Comparison of ENCODE assay signal across 7 cellular contexts in the genomic region with DNA sequence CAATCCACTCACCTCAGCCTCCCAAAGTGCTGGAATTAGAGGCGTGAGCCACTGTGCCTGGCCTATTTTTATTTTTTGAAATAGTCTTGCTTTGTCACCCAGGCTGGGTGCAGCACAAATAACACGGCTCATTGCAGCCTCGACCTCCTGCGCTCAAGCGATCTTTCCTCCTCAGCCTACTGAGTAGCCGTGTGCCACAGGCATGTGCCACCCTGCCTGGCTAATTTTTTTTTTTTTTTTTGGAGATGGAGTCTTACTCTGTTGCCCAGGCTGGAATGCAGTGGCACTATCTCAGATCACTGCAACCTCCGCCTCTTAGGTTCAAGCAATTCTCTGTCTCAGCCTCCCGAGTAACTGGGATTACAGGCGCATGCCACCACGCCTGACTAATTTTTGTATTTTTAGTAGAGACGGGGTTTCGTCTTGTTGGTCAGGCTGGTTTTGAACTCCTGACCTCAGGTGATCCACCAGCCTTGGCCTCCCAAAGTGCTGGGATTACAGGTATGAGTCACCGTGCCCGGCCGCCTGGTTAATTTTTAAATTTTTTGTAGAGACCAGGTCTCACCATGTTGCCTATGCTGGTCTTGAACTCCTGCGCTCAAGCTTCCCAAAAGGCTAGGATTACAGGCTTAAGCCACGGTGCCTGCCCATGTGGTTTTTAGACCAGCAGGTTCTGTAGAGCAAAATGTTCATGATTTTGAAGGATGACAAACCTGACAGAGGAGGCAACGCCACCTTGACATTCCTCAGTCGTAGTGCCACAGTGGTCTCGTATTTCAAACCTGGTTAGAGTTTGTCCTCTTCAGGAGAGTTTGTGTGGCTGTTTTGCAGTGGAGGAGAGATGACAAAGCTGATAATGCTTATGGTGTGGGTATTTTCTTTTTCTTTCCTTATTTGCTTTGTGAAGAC. TPM values are rescaled to one million over a fixed set of nuclear protein-coding genes. Genes with fewer than 3 reads are reported as not detected.
DNase-seq lines count a peak whose midpoint lies in the region; ATAC-seq and TF ChIP-seq lines count a peak whose summit lies in the region.
"Not testable (repeated sequence)": the region's sequence is repeated elsewhere in the genome, so short reads cannot be mapped to it uniquely, and the experiment has no call there.

No MANE protein-coding gene starts in this region.

- H2AFZ ChIP-seq in SK-N-SH (ENCODE audit: low read depth); mammary epithelial cell (ENCODE audit: low read depth, low read length): not testable (repeated sequence)

- TF ChIP-seq RAD21 in SK-N-SH (IDR thresholded peaks at IDR 0.05; ENCODE audit: low read length), result not testable (repeated sequence)

- peaks cover 21% of the 10 kb centered on the region for H3F3A ChIP-seq in SK-N-SH (replicated peaks; ENCODE audit: insufficient read depth)

- ATAC-seq in lower lobe of right lung, result not testable (repeated sequence)

- not testable (repeated sequence) for TF ChIP-seq EP300 in SK-N-SH (IDR thresholded peaks at IDR 0.05; ENCODE audit: borderline replicate concordance in 1 of 2, low read depth in 1 of 2, low read length in 1 of 2)

- H4K20me1 ChIP-seq in SK-N-SH (ENCODE audit: insufficient read depth); mammary epithelial cell (ENCODE audit: insufficient read depth, low read length): not testable (repeated sequence)

- not testable (repeated sequence) for H3K36me3 ChIP-seq in SK-N-SH (replicated peaks in 1 of 2; ENCODE audit: control insufficient read depth in 1 of 2, insufficient read depth in 2 of 2, low read length in 1 of 2); mammary epithelial cell (ENCODE audit: insufficient read depth, low read length); left ventricle myocardium inferior; lower lobe of right lung

- H3K79me2 ChIP-seq in SK-N-SH (ENCODE audit: insufficient read depth); mammary epithelial cell (ENCODE audit: insufficient read depth, low read length): not testable (repeated sequence)

- WGBS in SK-N-SH (ENCODE audit: low lambda C conversion rate), result 86% methylated on average over 20 of the region's 20 CpGs
- WGBS in mammary epithelial cell (ENCODE audit: low coverage, missing lambda C conversion rate), result 95% methylated on average over 17 of the region's 20 CpGs

- H3K4me3 ChIP-seq in SK-N-SH (ENCODE audit: low read depth in 2 of 2, low read length in 1 of 2); mammary epithelial cell (replicated peaks in 1 of 3; ENCODE audit: insufficient read depth in 1 of 3, low read depth in 2 of 3, low read length in 3 of 3); left ventricle myocardium inferior; lower lobe of right lung: not testable (repeated sequence)

- H3K9ac ChIP-seq in SK-N-SH; mammary epithelial cell (ENCODE audit: insufficient read depth, low read length): not testable (repeated sequence)

- POLR2A ChIA-PET in SK-N-SH (lab: Yijun Ruan, JAX), result interaction anchor here (0.6 kb wide), 1 partner anchor 30 kb away, joined by 4 read pairs; no protein-coding TSS in a partner anchor

- not testable (repeated sequence) for TF ChIP-seq CTCF in SK-N-SH (IDR thresholded peaks at IDR 0.05); mammary epithelial cell (conservative IDR thresholded peaks at IDR 0.05 in 1 of 2, IDR thresholded peaks at IDR 0.05 in 1 of 2; ENCODE audit: extremely low read depth in 1 of 2, insufficient read depth in 1 of 2, low read depth in 1 of 2, low read length in 2 of 2); left ventricle myocardium inferior (IDR thresholded peaks at IDR 0.05; ENCODE audit: borderline replicate concordance); lower lobe of right lung (IDR thresholded peaks at IDR 0.05)

- BruUV-seq in mammary epithelial cell (replicated peaks; lab: Mats Ljungman, UMichigan), result not testable (repeated sequence)

- peak; percentile 50 for DNase-seq in DMS53 treated with DMSO at 0.1 percent for 48 hours (lab: John Stamatoyannopoulos, UW; ENCODE audit: unreplicated experiment)
- peak; percentile 46 for DNase-seq in NCI-H2029 treated with DMSO at 0.1 percent for 48 hours (lab: John Stamatoyannopoulos, UW)
- DNase-seq in SK-N-SH, mammary epithelial cell, left ventricle myocardium inferior, lower lobe of right lung: not testable (repeated sequence)
- peak; percentile 41 for DNase-seq in renal cortical epithelial cell (ENCODE audit: low read depth)

- not testable (repeated sequence) for H3K27me3 ChIP-seq in SK-N-SH (ENCODE audit: insufficient read depth); mammary epithelial cell (ENCODE audit: insufficient read depth, low read length); left ventricle myocardium inferior (ENCODE audit: low read depth); lower lobe of right lung (ENCODE audit: low read depth)

- in situ Hi-C loops in mammary epithelial cell (cut with MboI; ENCODE audit: low sequenced_read_pairs in 2 of 2), result not testable (repeated sequence)

- H3K4me2 ChIP-seq in SK-N-SH; mammary epithelial cell (ENCODE audit: insufficient read depth, low read depth, low read length): not testable (repeated sequence)

- CTCF ChIA-PET in SK-N-SH (lab: Yijun Ruan, JAX), result interaction anchor here (0.8 to 2.3 kb wide), 2 partner anchors 14 to 31 kb away, joined by 5 read pairs; a partner anchor contains a TSS
- CTCF ChIA-PET in mammary epithelial cell (lab: Charles Lee; ENCODE audit: low non-redundant PET), result not testable (repeated sequence)

- H3K9me3 ChIP-seq in SK-N-SH; mammary epithelial cell (replicated peaks; ENCODE audit: insufficient read depth, low read length); left ventricle myocardium inferior (replicated peaks); lower lobe of right lung: not testable (repeated sequence)

- intact Hi-C loops in mammary epithelial cell (cut with micrococcal nuclease), result loop anchor here (5.0 kb wide), 2 partner anchors 37 to 272 kb away; no protein-coding TSS in a partner anchor
- intact Hi-C loops in left ventricle myocardium inferior (cut with micrococcal nuclease); lower lobe of right lung (cut with DNase I): not testable (repeated sequence)

- dilution Hi-C loops in mammary epithelial cell (cut with HindIII; ENCODE audit: low sequenced_read_pairs), result not testable (repeated sequence)

- H3K9me2 ChIP-seq in SK-N-SH, result not testable (repeated sequence)

- H3K27ac ChIP-seq in SK-N-SH (ENCODE audit: low read depth in 2 of 2, low read length in 1 of 2) (0 out of 4 replicates have a peak overlapping the region, but pooled peaks of 1 of the 2 experiments have one; percentile 80), mammary epithelial cell (ENCODE audit: insufficient read depth, low read depth, low read length) (peak overlapping the region; percentile 90), left ventricle myocardium inferior (replicated peaks) (peak overlapping the region; percentile 72), lower lobe of right lung (peak overlapping the region; percentile 80)

- H3K4me1 ChIP-seq in SK-N-SH (ENCODE audit: control insufficient read depth in 1 of 2, insufficient read depth in 2 of 2, low read depth in 1 of 2, low read length in 1 of 2), result peaks cover 10 to 30% of the 10 kb centered on the region in 2 experiments; a peak in 3 of 4 replicates
- H3K4me1 ChIP-seq in mammary epithelial cell (ENCODE audit: insufficient read depth, low read length), result peaks cover 32% of the 10 kb centered on the region
- peaks cover 17% of the 10 kb centered on the region for H3K4me1 ChIP-seq in left ventricle myocardium inferior
- peaks cover 19% of the 10 kb centered on the region for H3K4me1 ChIP-seq in lower lobe of right lung

TF ChIP-seq in SK-N-SH, 30 proteins besides CTCF, POLR2A, EP300 and RAD21:
- peak; percentile 49; the same call in 1 of the 2 replicates for TF ChIP-seq MEF2A (IDR thresholded peaks at IDR 0.05; ENCODE audit: borderline replicate concordance, low read depth)

RNA-seq across cellular contexts. Expression of a gene that starts 31.1 kb away (rescaled TPM):
- polyA plus RNA-seq in SK-N-SH (2012; rRNA removed), result 23.3 and 43.8 TPM in 2 replicates
- 22.2 and 30.8 TPM in 2 replicates for polyA plus RNA-seq in SK-N-SH (2012; cell fraction: cytosol; rRNA removed)
- 17.8 and 20.9 TPM in 2 replicates for polyA plus RNA-seq in SK-N-SH (2012; cell fraction: nucleus; rRNA removed)
- total RNA-seq in mammary epithelial cell, result 10 to 100 TPM; 15.0 to 16.4 TPM
- polyA plus RNA-seq in mammary epithelial cell, result 21.4 TPM
- 2.7 TPM for polyA minus RNA-seq in mammary epithelial cell
- total RNA-seq in left ventricle myocardium inferior, result 2.1 TPM
- 3.9 TPM for total RNA-seq in lower lobe of right lung
- total RNA-seq in renal cortical epithelial cell, result 5.7 and 7.1 TPM in 2 replicates

RNA-seq across cellular contexts. Expression of a gene that starts 32.4 kb away (rescaled TPM):
- 0.49 and 0.57 TPM in 2 replicates for polyA plus RNA-seq in SK-N-SH (2012; rRNA removed)
- 0.56 and 0.60 TPM in 2 replicates for polyA plus RNA-seq in SK-N-SH (2012; cell fraction: cytosol; rRNA removed)
- polyA plus RNA-seq in SK-N-SH (2012; cell fraction: nucleus; rRNA removed), result 0.45 and 0.76 TPM in 2 replicates
- total RNA-seq in mammary epithelial cell, result 1 to 10 TPM; 5.6 to 7.7 TPM
- 1.5 TPM for polyA plus RNA-seq in mammary epithelial cell
- 4.8 TPM for polyA minus RNA-seq in mammary epithelial cell
- 3.4 TPM for total RNA-seq in left ventricle myocardium inferior
- 32.5 TPM for total RNA-seq in lower lobe of right lung
- total RNA-seq in renal cortical epithelial cell, result 31.3 and 57.4 TPM in 2 replicates
